Comparison of ENCODE assay signal across 11 cellular contexts in the genomic region with DNA sequence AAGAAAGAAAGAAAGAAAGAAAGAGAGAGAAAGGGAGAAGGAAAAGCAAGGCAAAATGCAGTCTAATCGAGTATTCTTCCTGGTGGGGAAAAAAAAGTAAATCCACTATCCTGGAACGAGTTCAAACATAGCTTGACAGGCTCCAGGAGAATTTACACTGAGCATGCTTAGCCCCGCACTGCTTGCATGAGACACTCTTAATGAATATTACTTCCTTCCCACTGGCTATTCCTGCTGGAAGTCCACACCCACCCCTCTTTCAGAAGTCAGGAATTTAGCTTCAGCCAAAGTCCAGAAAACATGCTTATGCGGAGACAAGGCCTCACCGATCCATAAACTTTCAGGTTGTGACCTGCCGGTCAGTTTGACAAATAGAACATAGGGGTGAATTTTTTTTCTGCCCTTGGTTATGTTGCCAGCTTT.
DNase-seq lines count a peak whose midpoint lies in the region; ATAC-seq and TF ChIP-seq lines count a peak whose summit lies in the region.
"Had no signal": no experiment of that assay in that cellular context is flagged by ENCODE, and none has a peak within 500 bp of the region (broad histone marks: within the 10 kb centered on the region; RNA-seq: fewer than 3 reads in every experiment).

No MANE protein-coding gene starts in this region.

- H3K27me3 ChIP-seq in ovary: no peaks in the 10 kb centered on the region

- in situ Hi-C loops in astrocyte of the cerebellum (cut with HindIII; ENCODE audit: low sequenced_read_pairs): no loop called here

- no peaks in the 10 kb centered on the region for H3K36me3 ChIP-seq in ovary

- H3K9me3 ChIP-seq in ovary: no peaks in the 10 kb centered on the region

- no peak for TF ChIP-seq EP300 in ovary (IDR thresholded peaks at IDR 0.05)

- H3K4me3 ChIP-seq in astrocyte of the cerebellum (ENCODE audit: low read depth, low read length) (no peak overlapping the region), ovary (no peak overlapping the region)
- H3K4me3 ChIP-seq: PC-9 had no signal

- TF ChIP-seq CTCF in AG09319 (IDR thresholded peaks at IDR 0.05; ENCODE audit: low read depth, low read length): no peak
- no peak for TF ChIP-seq CTCF in astrocyte of the cerebellum (IDR thresholded peaks at IDR 0.05; ENCODE audit: low read depth, low read length, missing control alignments)
- TF ChIP-seq CTCF in ovary (IDR thresholded peaks at IDR 0.05): no peak

- intact Hi-C loops in ovary (cut with DNase I): no loop called here

- H3K27ac ChIP-seq in ovary: no peak overlapping the region
- H3K27ac ChIP-seq: PC-9 had no signal

- peaks cover 9% of the 10 kb centered on the region for H3K4me1 ChIP-seq in ovary (ENCODE audit: insufficient read depth)

- no peak for ATAC-seq in GM19467 (IDR thresholded peaks at IDR 0.05; ENCODE audit: unreplicated experiment)
- no peak for ATAC-seq in HG03460 (IDR thresholded peaks at IDR 0.05; ENCODE audit: unreplicated experiment)
- no peak for ATAC-seq in HG03135 (IDR thresholded peaks at IDR 0.05; ENCODE audit: unreplicated experiment)

- WGBS in ovary, 3 donors: 8 to 14% (median 13%) methylated on average over 6 of the region's 6 CpGs

- DNase-seq in AG09319 (ENCODE audit: extremely low read depth, low read depth) (peak; percentile 66), astrocyte of the cerebellum (ENCODE audit: low read depth) (peak; percentile 57), globus pallidus (ENCODE audit: low spot score) (peak; percentile 45), ovary (peak; percentile 18 to 47 (median 43)), Kasumi-1 (lab: John Stamatoyannopoulos, UW) (no peak)
- DNase-seq: activated effector memory CD4-positive, alpha-beta T cell treated with anti-CD3 and anti-CD28 coated beads, Interleukin-2, amount 50 U/mL, for 16 hours; NCI-H1105 treated with DMSO at 0.1 percent for 48 hours; PC-9 had no signal

- no peak for TF ChIP-seq POLR2A in ovary (IDR thresholded peaks at IDR 0.05)

Comparison
In these comparisons a context has a peak if more than half of its experiments do, and no peak if none do; other contexts are left out.
1. DNase-seq: peak in AG09319 (single experiment), astrocyte of the cerebellum (single experiment), globus pallidus (single experiment) and ovary (5 of 5); none in Kasumi-1 (0 of 2).